ENCODE assay signal across 1 cellular context in the genomic region with DNA sequence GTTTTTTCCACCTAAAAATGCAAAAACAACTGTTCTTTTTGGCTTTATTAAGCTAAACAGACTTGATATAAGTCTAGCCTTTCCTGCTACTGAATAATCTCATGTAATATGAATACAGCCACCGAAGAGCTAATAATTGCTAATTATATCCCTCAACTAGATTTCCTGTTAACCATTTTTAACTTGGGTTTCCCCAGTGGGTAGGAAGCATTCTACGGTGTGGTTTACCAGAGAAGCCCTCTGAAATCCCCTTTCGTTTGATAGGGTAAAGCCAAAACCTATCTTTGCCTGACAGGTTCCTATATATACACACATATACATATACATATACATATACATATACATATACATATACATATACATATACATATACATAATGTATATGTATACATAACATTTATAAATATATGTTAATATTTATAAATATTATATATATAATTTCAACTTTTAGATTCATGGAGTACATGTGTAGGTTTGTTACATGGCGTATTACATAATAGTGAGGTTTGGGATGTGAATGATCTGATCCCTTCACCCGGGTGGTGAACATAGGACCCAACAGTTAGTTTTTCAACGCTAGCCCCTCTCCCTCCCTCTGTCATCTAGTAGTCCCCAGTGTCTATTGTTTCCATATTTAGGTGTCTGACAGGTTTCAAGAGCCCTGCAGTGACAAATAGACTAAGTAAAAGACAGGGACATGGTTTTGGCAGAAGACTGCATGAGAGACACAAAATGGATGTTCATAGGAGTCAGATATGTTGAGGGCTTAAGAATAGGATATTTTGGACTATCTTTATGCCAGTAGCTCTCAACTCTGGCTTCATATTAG.
TF ChIP-seq lines count a peak whose summit lies in the region.

No MANE protein-coding gene starts in this region.

TF ChIP-seq in GM12878, 131 proteins besides CTCF, POLR2A, EP300 and RAD21 (continued from another document):
- TF ChIP-seq, protein P1, sequence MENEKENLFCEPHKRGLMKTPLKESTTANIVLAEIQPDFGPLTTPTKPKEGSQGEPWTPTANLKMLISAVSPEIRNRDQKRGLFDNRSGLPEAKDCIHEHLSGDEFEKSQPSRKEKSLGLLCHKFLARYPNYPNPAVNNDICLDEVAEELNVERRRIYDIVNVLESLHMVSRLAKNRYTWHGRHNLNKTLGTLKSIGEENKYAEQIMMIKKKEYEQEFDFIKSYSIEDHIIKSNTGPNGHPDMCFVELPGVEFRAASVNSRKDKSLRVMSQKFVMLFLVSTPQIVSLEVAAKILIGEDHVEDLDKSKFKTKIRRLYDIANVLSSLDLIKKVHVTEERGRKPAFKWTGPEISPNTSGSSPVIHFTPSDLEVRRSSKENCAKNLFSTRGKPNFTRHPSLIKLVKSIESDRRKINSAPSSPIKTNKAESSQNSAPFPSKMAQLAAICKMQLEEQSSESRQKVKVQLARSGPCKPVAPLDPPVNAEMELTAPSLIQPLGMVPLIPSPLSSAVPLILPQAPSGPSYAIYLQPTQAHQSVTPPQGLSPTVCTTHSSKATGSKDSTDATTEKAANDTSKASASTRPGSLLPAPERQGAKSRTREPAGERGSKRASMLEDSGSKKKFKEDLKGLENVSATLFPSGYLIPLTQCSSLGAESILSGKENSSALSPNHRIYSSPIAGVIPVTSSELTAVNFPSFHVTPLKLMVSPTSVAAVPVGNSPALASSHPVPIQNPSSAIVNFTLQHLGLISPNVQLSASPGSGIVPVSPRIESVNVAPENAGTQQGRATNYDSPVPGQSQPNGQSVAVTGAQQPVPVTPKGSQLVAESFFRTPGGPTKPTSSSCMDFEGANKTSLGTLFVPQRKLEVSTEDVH (IDR thresholded peaks at IDR 0.05; ENCODE audit: low read depth, partially characterized antibody) = no peak
- TF ChIP-seq SRF (IDR thresholded peaks at IDR 0.05; ENCODE audit: low read depth in 2 of 2, low read length in 2 of 2) = 0 out of 4 replicates have a peak, but pooled peaks of 1 of the 2 experiments have one; percentile 11
- no peak for TF ChIP-seq EGR1 (IDR thresholded peaks at IDR 0.05; ENCODE audit: borderline replicate concordance in 1 of 2, low read depth in 2 of 2, low read length in 2 of 2)
- TF ChIP-seq, protein P2, sequence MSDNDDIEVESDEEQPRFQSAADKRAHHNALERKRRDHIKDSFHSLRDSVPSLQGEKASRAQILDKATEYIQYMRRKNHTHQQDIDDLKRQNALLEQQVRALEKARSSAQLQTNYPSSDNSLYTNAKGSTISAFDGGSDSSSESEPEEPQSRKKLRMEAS (IDR thresholded peaks at IDR 0.05; ENCODE audit: low read depth, low read length) = no peak
- no peak for TF ChIP-seq MYB (IDR thresholded peaks at IDR 0.05; ENCODE audit: borderline replicate concordance, low read depth, low read length)
- no peak for TF ChIP-seq SMC3 (IDR thresholded peaks at IDR 0.05; ENCODE audit: borderline replicate concordance, low read length)
- TF ChIP-seq, protein P3, sequence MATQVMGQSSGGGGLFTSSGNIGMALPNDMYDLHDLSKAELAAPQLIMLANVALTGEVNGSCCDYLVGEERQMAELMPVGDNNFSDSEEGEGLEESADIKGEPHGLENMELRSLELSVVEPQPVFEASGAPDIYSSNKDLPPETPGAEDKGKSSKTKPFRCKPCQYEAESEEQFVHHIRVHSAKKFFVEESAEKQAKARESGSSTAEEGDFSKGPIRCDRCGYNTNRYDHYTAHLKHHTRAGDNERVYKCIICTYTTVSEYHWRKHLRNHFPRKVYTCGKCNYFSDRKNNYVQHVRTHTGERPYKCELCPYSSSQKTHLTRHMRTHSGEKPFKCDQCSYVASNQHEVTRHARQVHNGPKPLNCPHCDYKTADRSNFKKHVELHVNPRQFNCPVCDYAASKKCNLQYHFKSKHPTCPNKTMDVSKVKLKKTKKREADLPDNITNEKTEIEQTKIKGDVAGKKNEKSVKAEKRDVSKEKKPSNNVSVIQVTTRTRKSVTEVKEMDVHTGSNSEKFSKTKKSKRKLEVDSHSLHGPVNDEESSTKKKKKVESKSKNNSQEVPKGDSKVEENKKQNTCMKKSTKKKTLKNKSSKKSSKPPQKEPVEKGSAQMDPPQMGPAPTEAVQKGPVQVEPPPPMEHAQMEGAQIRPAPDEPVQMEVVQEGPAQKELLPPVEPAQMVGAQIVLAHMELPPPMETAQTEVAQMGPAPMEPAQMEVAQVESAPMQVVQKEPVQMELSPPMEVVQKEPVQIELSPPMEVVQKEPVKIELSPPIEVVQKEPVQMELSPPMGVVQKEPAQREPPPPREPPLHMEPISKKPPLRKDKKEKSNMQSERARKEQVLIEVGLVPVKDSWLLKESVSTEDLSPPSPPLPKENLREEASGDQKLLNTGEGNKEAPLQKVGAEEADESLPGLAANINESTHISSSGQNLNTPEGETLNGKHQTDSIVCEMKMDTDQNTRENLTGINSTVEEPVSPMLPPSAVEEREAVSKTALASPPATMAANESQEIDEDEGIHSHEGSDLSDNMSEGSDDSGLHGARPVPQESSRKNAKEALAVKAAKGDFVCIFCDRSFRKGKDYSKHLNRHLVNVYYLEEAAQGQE (IDR thresholded peaks at IDR 0.05; ENCODE audit: low read depth, low read length) = no peak
- TF ChIP-seq TAF1 (IDR thresholded peaks at IDR 0.05; ENCODE audit: borderline replicate concordance, low read depth, low read length) = no peak
- no peak for TF ChIP-seq POLR2AphosphoS5 (IDR thresholded peaks at IDR 0.05; ENCODE audit: low read length)
- TF ChIP-seq TCF12 (IDR thresholded peaks at IDR 0.05; ENCODE audit: low read depth, low read length) = no peak
- no peak for TF ChIP-seq FOXK2 (IDR thresholded peaks at IDR 0.05)
- no peak for TF ChIP-seq HDAC6 (IDR thresholded peaks at IDR 0.05; ENCODE audit: unreplicated experiment)
- peak; percentile 69 to 89 for TF ChIP-seq IKZF2 (IDR thresholded peaks at IDR 0.05)
- peak; percentile 92 for TF ChIP-seq MEF2B (IDR thresholded peaks at IDR 0.05; ENCODE audit: partially characterized antibody, poor library complexity, severe bottlenecking)
- TF ChIP-seq, protein P4, sequence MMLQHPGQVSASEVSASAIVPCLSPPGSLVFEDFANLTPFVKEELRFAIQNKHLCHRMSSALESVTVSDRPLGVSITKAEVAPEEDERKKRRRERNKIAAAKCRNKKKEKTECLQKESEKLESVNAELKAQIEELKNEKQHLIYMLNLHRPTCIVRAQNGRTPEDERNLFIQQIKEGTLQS (IDR thresholded peaks at IDR 0.05; ENCODE audit: borderline replicate concordance, extremely low read depth, low read depth, low read length) = no peak
